ENCODE assay signal across 17 cellular contexts in genomic region chr16:53541326-53541725, GRCh38. TPM values are rescaled to one million over a fixed set of nuclear protein-coding genes. Genes with fewer than 3 reads are reported as not detected.
A peak's percentile ranks its signal among the peaks of the same experiment; 100 is the strongest.
DNase-seq lines count a peak whose midpoint lies in the region; ATAC-seq and TF ChIP-seq lines count a peak whose summit lies in the region.
"Had no signal": no experiment of that assay in that cellular context is flagged by ENCODE, and none has a peak within 500 bp of the region (broad histone marks: within the 10 kb centered on the region; RNA-seq: fewer than 3 reads in every experiment).

No MANE protein-coding gene starts in this region.

- H3K9me3 ChIP-seq in colonic mucosa = no peaks in the 10 kb centered on the region
- H3K9me3 ChIP-seq: Peyer's patch had no signal

- H3K36me3 ChIP-seq in colonic mucosa = no peaks in the 10 kb centered on the region
- H3K36me3 ChIP-seq: Peyer's patch had no signal

- H3K4me3 ChIP-seq in cardiac fibroblast (replicated peaks in 1 of 2; ENCODE audit: low read depth in 2 of 2, low read length in 2 of 2) (no peak overlapping the region), skeletal muscle cell (ENCODE audit: low read depth, low read length) (no peak overlapping the region), colonic mucosa (no peak overlapping the region)
- H3K4me3 ChIP-seq: Peyer's patch, SK-N-MC had no signal

- in situ Hi-C loops in GM13977 (cut with MboI; ENCODE audit: low pct_unique_long_range_greater_than_20kb, low sequenced_read_pairs, unreplicated experiment) = no loop called here

- no peak for ATAC-seq in esophagus mucosa
- ATAC-seq: CD8-positive, alpha-beta T cell had no signal

- DNase-seq in AG20443 (ENCODE audit: low spot score) (peak; percentile 25), NCI-H146 (lab: John Stamatoyannopoulos, UW) (peak; percentile 80), cardiac fibroblast (ENCODE audit: low read depth in 2 of 2) (peak; percentile 61 to 85), skeletal muscle cell (ENCODE audit: low read depth) (peak; percentile 87), GM13977 (ENCODE audit: low spot score) (no peak), colonic mucosa (no peak)
- DNase-seq: CD8-positive, alpha-beta T cell; HFFc6; KBM-7; NCI-H1417 treated with DMSO at 0.1 percent for 48 hours; NCI-H2081; NCI-H510A; NCI-H82; Peyer's patch; Right ventricle myocardium superior had no signal

- no peak overlapping the region for H3K27ac ChIP-seq in colonic mucosa
- H3K27ac ChIP-seq: Peyer's patch, SK-N-MC had no signal

- intact Hi-C loops in colonic mucosa (cut with DNase I) = no loop called here

- no peak overlapping the region for H3K9ac ChIP-seq in colonic mucosa (ENCODE audit: low read depth in 2 of 2, low read length in 2 of 2)

- no peaks in the 10 kb centered on the region for H3K4me1 ChIP-seq in colonic mucosa
- H3K4me1 ChIP-seq: Peyer's patch had no signal

- no peaks in the 10 kb centered on the region for H3K27me3 ChIP-seq in colonic mucosa
- H3K27me3 ChIP-seq: Peyer's patch had no signal

- no peak for TF ChIP-seq CTCF in cardiac fibroblast (IDR thresholded peaks at IDR 0.05; ENCODE audit: low read depth, low read length)
- TF ChIP-seq CTCF in GM13977 (IDR thresholded peaks at IDR 0.05; ENCODE audit: extremely low read depth, insufficient read depth, missing control alignments) = no peak
- TF ChIP-seq CTCF in colonic mucosa (IDR thresholded peaks at IDR 0.05) = no peak

RNA-seq across cellular contexts. Expression of gene AKTIP, which starts 38.3 kb away (rescaled TPM):
- 34.6 TPM for total RNA-seq in esophagus mucosa
- 10 to 100 TPM; 27.1 to 30.2 TPM for total RNA-seq in colonic mucosa

Comparison
In these comparisons a context has a peak if more than half of its experiments do, and no peak if none do; other contexts are left out.
1. DNase-seq: peak in AG20443 (single experiment), NCI-H146 (single experiment), cardiac fibroblast (2 of 2) and skeletal muscle cell (single experiment); none in GM13977 (single experiment) and colonic mucosa (single experiment).